ENCODE assay signal across 8 cellular contexts in genomic region chr15:89575146-89575655, GRCh38. TPM values are rescaled to one million over a fixed set of nuclear protein-coding genes. Genes with fewer than 3 reads are reported as not detected.
A peak's percentile ranks its signal among the peaks of the same experiment; 100 is the strongest.
DNase-seq lines count a peak whose midpoint lies in the region; ATAC-seq, FAIRE-seq and TF ChIP-seq lines count a peak whose summit lies in the region.

TSS of gene TICRR (plus strand) at chr15:89575469. CDS start at chr15:89575587, 118 bp downstream.

- WGBS in H1 (ENCODE audit: extremely low coverage in 1 of 2, insufficient coverage in 1 of 2, insufficient read length in 1 of 2, insufficient replicate concordance in 2 of 2, low coverage in 1 of 2, low lambda C conversion rate in 2 of 2, missing lambda C conversion rate in 1 of 2), 2 experiments, result 2% methylated on average over 33 of the region's 37 CpGs; no CpG with 5 or more reads in 1 of the 2 experiments
- no CpG with 5 or more reads among the region's 37 CpGs for WGBS in mesendoderm (ENCODE audit: extremely low coverage, insufficient coverage, low lambda C conversion rate)

- no peaks in the 10 kb centered on the region for H3K9me3 Mint-ChIP-seq in Caco-2 (ENCODE audit: unreplicated experiment)

- H3K79me1 ChIP-seq in H1 (ENCODE audit: low read depth, low read length), result peaks cover 8% of the 10 kb centered on the region
- H3K79me1 ChIP-seq in mesendoderm (ENCODE audit: low read length), result peaks cover 5% of the 10 kb centered on the region

- H3K9ac ChIP-seq in H1 (replicated peaks in 1 of 4; ENCODE audit: extremely low read depth in 1 of 4, low read depth in 3 of 4, low read length in 3 of 4) (peak within 1 kb of the TSS; percentile 84 to 89 (median 87)), mesendoderm (ENCODE audit: low read length) (peak within 1 kb of the TSS; percentile 99)

- H3K56ac ChIP-seq in H1 (replicated peaks; ENCODE audit: insufficient read length, low read depth, low read length) (peak within 1 kb of the TSS; percentile 35), mesendoderm (ENCODE audit: low read length) (peak within 1 kb of the TSS; percentile 99)

- TF ChIP-seq RAD21 in H1 (IDR thresholded peaks at IDR 0.05 in 1 of 2, conservative IDR thresholded peaks at IDR 0.05 in 1 of 2; ENCODE audit: low read depth in 2 of 2, low read length in 2 of 2), result no peak

- H2BK20ac ChIP-seq in H1 (ENCODE audit: low read length), result no peak within 1 kb of the TSS

- no peak within 1 kb of the TSS for H3K4ac ChIP-seq in H1 (replicated peaks; ENCODE audit: insufficient read length, low read depth, low read length)
- peak within 1 kb of the TSS; percentile 58 for H3K4ac ChIP-seq in mesendoderm (ENCODE audit: low read depth, low read length)

- H3K27me3 ChIP-seq in Caco-2 (replicated peaks; ENCODE audit: control insufficient read depth, insufficient read depth, low read length) (no peaks in the 10 kb centered on the region), H1 (replicated peaks in 1 of 4; ENCODE audit: control insufficient read depth in 3 of 4, extremely low read depth in 1 of 4, insufficient read depth in 3 of 4, low read length in 3 of 4) (no peaks in the 10 kb centered on the region), mesendoderm (ENCODE audit: insufficient read depth, low read length, poor library complexity) (no peaks in the 10 kb centered on the region)

- TF ChIP-seq EP300 in H1 (IDR thresholded peaks at IDR 0.05; ENCODE audit: borderline replicate concordance in 1 of 2, low read depth in 2 of 2, low read length in 2 of 2), result no peak

- peaks cover 30 to 46% of the 10 kb centered on the region in 2 experiments for H3K79me2 ChIP-seq in H1 (ENCODE audit: control insufficient read depth in 1 of 2, insufficient read depth in 2 of 2, low read length in 2 of 2)
- peaks cover 42% of the 10 kb centered on the region for H3K79me2 ChIP-seq in mesendoderm (ENCODE audit: control insufficient read depth, insufficient read depth, low read length)

- no peak within 1 kb of the TSS for H3K14ac ChIP-seq in H1 (ENCODE audit: insufficient read length)

- H4K91ac ChIP-seq in H1 (replicated peaks; ENCODE audit: insufficient read length, low read length), result peak within 1 kb of the TSS; percentile 80

- H3K23ac ChIP-seq in H1 (ENCODE audit: insufficient read length) (peak within 1 kb of the TSS; percentile 94), mesendoderm (ENCODE audit: low read length) (peak within 1 kb of the TSS; percentile 1)

- H3K4me1 ChIP-seq in Caco-2 (peaks cover 7% of the 10 kb centered on the region; the same call in 1 of the 2 replicates), H1 (replicated peaks in 1 of 4; ENCODE audit: control insufficient read depth in 3 of 4, insufficient read depth in 4 of 4, low read length in 3 of 4) (peaks cover 0 to 5% (median 4%) of the 10 kb centered on the region in 4 experiments; a peak in 3 of 7 replicates), mesendoderm (ENCODE audit: control insufficient read depth, low read depth, low read length) (peaks cover 4% of the 10 kb centered on the region)

- peaks cover 27% of the 10 kb centered on the region for H3K36me3 Mint-ChIP-seq in Caco-2 (ENCODE audit: insufficient read depth, unreplicated experiment)

- H3K18ac ChIP-seq in H1 (ENCODE audit: extremely low read depth, low read length) (peak within 1 kb of the TSS; percentile 88), mesendoderm (ENCODE audit: low read length) (peak within 1 kb of the TSS; percentile 13)

- BruUV-seq in Caco-2 (replicated peaks; lab: Mats Ljungman, UMichigan), result no TSS peak

- no peak within 1 kb of the TSS for H2BK120ac ChIP-seq in H1 (replicated peaks; ENCODE audit: low read depth, low read length)
- no peak within 1 kb of the TSS for H2BK120ac ChIP-seq in mesendoderm (ENCODE audit: low read depth, low read length)

- H3K27me3 Mint-ChIP-seq in Caco-2 (ENCODE audit: insufficient read depth, unreplicated experiment), result peaks cover 3% of the 10 kb centered on the region

- peak within 1 kb of the TSS; percentile 88 for H4K5ac ChIP-seq in H1 (ENCODE audit: insufficient read length, low read depth, low read length)
- H4K5ac ChIP-seq in mesendoderm (ENCODE audit: low read length), result no peak within 1 kb of the TSS

- intact Hi-C loops in Caco-2 (cut with micrococcal nuclease; ENCODE audit: unreplicated experiment), result loop anchor here (1.0 kb wide), 1 partner anchor 240 kb away; no protein-coding TSS in a partner anchor

- H3K9me3 ChIP-seq in Caco-2 (no peaks in the 10 kb centered on the region), H1 (ENCODE audit: insufficient read depth in 2 of 2, low read depth in 1 of 2, low read length in 1 of 2) (no peaks in the 10 kb centered on the region)

- H4K8ac ChIP-seq in H1 (ENCODE audit: extremely low read depth, insufficient read depth, low read length) (peak within 1 kb of the TSS; percentile 86; the same call in 1 of the 2 replicates), mesendoderm (ENCODE audit: low read depth, low read length) (no peak within 1 kb of the TSS)

- H2BK5ac ChIP-seq in H1 (ENCODE audit: low read depth, low read length) (peak within 1 kb of the TSS; percentile 45; the same call in 1 of the 2 replicates), mesendoderm (ENCODE audit: low read length) (peak within 1 kb of the TSS; percentile 76)

- H2AK5ac ChIP-seq in H1 (ENCODE audit: low read depth, low read length), result no peak within 1 kb of the TSS; the same call in 1 of the 2 replicates
- H2AK5ac ChIP-seq in mesendoderm (ENCODE audit: low read length), result no peak within 1 kb of the TSS

- FAIRE-seq in HTR-8/SVneo (lab: Jason Lieb, UNC) (peak; percentile 93), H1 (lab: Jason Lieb, UNC) (peak; percentile 92)

- peaks cover 18% of the 10 kb centered on the region for H3K4me1 Mint-ChIP-seq in Caco-2 (ENCODE audit: low read depth, unreplicated experiment)

- 0 out of 2 replicates have a peak within 1 kb of the TSS, but pooled peaks have one; percentile 8 for H2AFZ ChIP-seq in H1 (ENCODE audit: low read length)

- H3K4me3 Mint-ChIP-seq in Caco-2 (ENCODE audit: unreplicated experiment), result peak within 1 kb of the TSS; percentile 79

- no peaks in the 10 kb centered on the region for H3K36me3 ChIP-seq in Caco-2 (ENCODE audit: control insufficient read depth, insufficient read depth, low read length)
- peaks cover 0 to 17% (median 2%) of the 10 kb centered on the region in 4 experiments; a peak in 2 of 8 replicates for H3K36me3 ChIP-seq in H1 (ENCODE audit: control insufficient read depth in 2 of 4, insufficient read depth in 4 of 4, low read length in 3 of 4)
- no peaks in the 10 kb centered on the region for H3K36me3 ChIP-seq in mesendoderm (ENCODE audit: control insufficient read depth, insufficient read depth, low read length)

- ATAC-seq in GM21381 (IDR thresholded peaks at IDR 0.05; ENCODE audit: unreplicated experiment), result peak; percentile 91

- H3K23me2 ChIP-seq in H1 (ENCODE audit: low read depth, low read length), result peaks cover 15% of the 10 kb centered on the region

- H3K27ac ChIP-seq in H1 (ENCODE audit: low read depth, low read length) (peak within 1 kb of the TSS; percentile 27), mesendoderm (ENCODE audit: low read depth, low read length) (peak within 1 kb of the TSS; percentile 68)

- H2BK15ac ChIP-seq in H1 (ENCODE audit: low read length) (no peak within 1 kb of the TSS), mesendoderm (replicated peaks; ENCODE audit: low read depth) (no peak within 1 kb of the TSS)

- H3K4me3 ChIP-seq in Caco-2 (ENCODE audit: low read depth, low read length), result peak within 1 kb of the TSS; percentile 62
- H3K4me3 ChIP-seq in H1 (ENCODE audit: extremely low read depth in 1 of 4, insufficient read depth in 2 of 4, low read depth in 3 of 4, low read length in 4 of 4), result peak within 1 kb of the TSS; percentile 84 to 98 (median 90)
- peak within 1 kb of the TSS; percentile 87 for H3K4me3 ChIP-seq in mesendoderm (ENCODE audit: low read length)

- no peak within 1 kb of the TSS for H2BK12ac ChIP-seq in H1 (ENCODE audit: low read depth, low read length)

- TF ChIP-seq CTCF in Caco-2 (IDR thresholded peaks at IDR 0.05; ENCODE audit: insufficient read depth in 1 of 2, low read depth in 1 of 2, low read length in 1 of 2, severe bottlenecking in 1 of 2, unreplicated experiment in 1 of 2) (no peak), H1 (IDR thresholded peaks at IDR 0.05; ENCODE audit: control extremely low read depth in 1 of 3, insufficient read depth in 1 of 3, low read depth in 1 of 3, low read length in 3 of 3) (no peak)

- CTCF ChIA-PET in Caco-2 (lab: Charles Lee) (interaction anchor here (0.6 to 1.6 kb wide), 7 partner anchors 52 to 369 kb away, joined by 3 to 12 read pairs (median 4); no protein-coding TSS in a partner anchor), H1 (lab: Charles Lee; ENCODE audit: partially characterized antibody) (interaction anchor here (0.6 to 2.3 kb wide), 7 partner anchors 21 to 577 kb away, joined by 3 to 14 read pairs (median 4); no protein-coding TSS in a partner anchor)
- CTCF ChIA-PET in activated CD8-positive, alpha-beta memory T cell treated with anti-CD3 and anti-CD28 coated beads for 36 hours (lab: Charles Lee), result interaction anchor here (1.2 kb wide), 1 partner anchor 216 kb away, joined by 4 read pairs; no protein-coding TSS in a partner anchor

- POLR2A ChIA-PET in Caco-2 (lab: Charles Lee) (interaction anchor here (0.6 to 1.4 kb wide), 12 partner anchors 9 to 487 kb away, joined by 3 to 10 read pairs (median 4); partner anchors contain the start of genes ABHD2 and ZNF710), H1 (lab: Charles Lee; ENCODE audit: partially characterized antibody) (interaction anchor here (0.6 to 1.5 kb wide), 18 partner anchors 9 to 104 kb away, joined by 3 to 7 read pairs (median 3); partner anchors contain the start of gene RHCG)
- POLR2A ChIA-PET in activated CD8-positive, alpha-beta memory T cell treated with anti-CD3 and anti-CD28 coated beads for 36 hours (lab: Charles Lee), result interaction anchor here (0.6 to 0.7 kb wide), 3 partner anchors 18 to 870 kb away, joined by 3 to 7 read pairs (median 5); partner anchors contain the start of gene ABHD2

- peaks cover 5 to 8% of the 10 kb centered on the region in 2 experiments for H4K20me1 ChIP-seq in H1 (replicated peaks in 1 of 2; ENCODE audit: control insufficient read depth in 1 of 2, insufficient read depth in 2 of 2, low read length in 2 of 2)

- H3K4me2 ChIP-seq in H1 (ENCODE audit: insufficient read depth in 1 of 2, low read depth in 2 of 2, low read length in 2 of 2), result peak within 1 kb of the TSS; percentile 99
- H3K4me2 ChIP-seq in mesendoderm (ENCODE audit: low read length), result peak within 1 kb of the TSS; percentile 97

- peak; percentile 91 to 94 for TF ChIP-seq POLR2A in H1 (IDR thresholded peaks at IDR 0.05; ENCODE audit: control extremely low read depth in 1 of 2, low read depth in 2 of 2, low read length in 2 of 2)

- peak within 1 kb of the TSS; percentile 77 for H3K27ac Mint-ChIP-seq in Caco-2 (ENCODE audit: unreplicated experiment)

- peak; percentile 97 to 99 for DNase-seq in Caco-2
- DNase-seq in HTR-8/SVneo (ENCODE audit: insufficient read length, low spot score), result peak; percentile 96
- peak; percentile 99 for DNase-seq in NOMO-1 treated with DMSO at 0.1 percent for 48 hours (lab: John Stamatoyannopoulos, UW; ENCODE audit: unreplicated experiment)
- DNase-seq in H1 (ENCODE audit: low read depth in 1 of 2, low spot score in 2 of 2), result peak; percentile 93 to 97
- peak; percentile 100 for DNase-seq in mesendoderm
- DNase-seq in stimulated activated CD8-positive, alpha-beta memory T cell treated with anti-CD3 and anti-CD28 coated beads, Interleukin-12 subunit alpha, Interleukin-12 subunit beta, amount 100 ng/mL, for 4 hours (ENCODE audit: low read depth), result peak; percentile 83

RNA-seq across cellular contexts. Expression of gene TICRR, which starts in this region (rescaled TPM):
- 23.6 and 24.1 TPM in 2 replicates for total RNA-seq in Caco-2 (2022)
- 10 to 100 TPM; 18.3 to 18.7 TPM for total RNA-seq in activated CD8-positive, alpha-beta memory T cell treated with anti-CD3 and anti-CD28 coated beads for 36 hours
- total RNA-seq in H1 (2021; fragmentation: NEBNext Ultra II Directional; extraction: Animal tissue kit (Norgen Biotek cat#: 25700)), result 34.8 and 37.3 TPM in 2 replicates
- polyA plus RNA-seq in H1 (2011; rRNA removed), result 13.1 and 15.9 TPM in 2 replicates
- polyA plus RNA-seq in H1 (2011; cell fraction: cytosol; rRNA removed), result 11.5 TPM
- 33.1 TPM for polyA plus RNA-seq in H1 (2011; cell fraction: nucleus; rRNA removed)
- 20.9 to 25.2 TPM (median 21.8 TPM) in 4 replicates for polyA plus RNA-seq in H1 (2012, experiment 1 of 2)
- polyA plus RNA-seq in H1 (2012, experiment 2 of 2), result 7.1 TPM
- 16.6 TPM for polyA plus RNA-seq in H1 (2013, experiment 1 of 2)
- 15.2 TPM for polyA plus RNA-seq in H1 (2013, experiment 2 of 2)
- 40.4 and 45.5 TPM in 2 replicates for polyA minus RNA-seq in H1 (2011; rRNA and poly(A)+ RNA removed)
- 20.3 TPM for polyA minus RNA-seq in H1 (2011; cell fraction: cytosol; rRNA and poly(A)+ RNA removed)
- 49.5 TPM for polyA minus RNA-seq in H1 (2011; cell fraction: nucleus; rRNA and poly(A)+ RNA removed)
- polyA plus RNA-seq in mesendoderm (2013, experiment 1 of 2), result 14.0 TPM
- 14.1 TPM for polyA plus RNA-seq in mesendoderm (2013, experiment 2 of 2)

Comparison
In these comparisons a context has a peak if more than half of its experiments do, and no peak if none do; other contexts are left out.
1. Peak in every context shown above with its lines: DNase-seq, ATAC-seq, H3K4me3 ChIP-seq and H3K27ac ChIP-seq.